In genomic region chr15:82808634-82809041, GRCh38 we compare ENCODE assay signal across 1 cellular context.
TF ChIP-seq lines count a peak whose summit lies in the region.

No MANE protein-coding gene starts in this region.

TF ChIP-seq in GM23338, 12 proteins besides CTCF, POLR2A, EP300 and RAD21 (continued from another document):
- TF ChIP-seq ZNF462 (CRISPR knock-in tag; IDR thresholded peaks at IDR 0.05) (no peak), CREB1 (CRISPR knock-in tag; IDR thresholded peaks at IDR 0.05; ENCODE audit: low read depth) (no peak), STAT1 (IDR thresholded peaks at IDR 0.05; ENCODE audit: unreplicated experiment) (no peak), ZNF331 (CRISPR knock-in tag; IDR thresholded peaks at IDR 0.05; ENCODE audit: low read depth) (no peak)
